Comparison of ENCODE assay signal across 15 cellular contexts in the genomic region with DNA sequence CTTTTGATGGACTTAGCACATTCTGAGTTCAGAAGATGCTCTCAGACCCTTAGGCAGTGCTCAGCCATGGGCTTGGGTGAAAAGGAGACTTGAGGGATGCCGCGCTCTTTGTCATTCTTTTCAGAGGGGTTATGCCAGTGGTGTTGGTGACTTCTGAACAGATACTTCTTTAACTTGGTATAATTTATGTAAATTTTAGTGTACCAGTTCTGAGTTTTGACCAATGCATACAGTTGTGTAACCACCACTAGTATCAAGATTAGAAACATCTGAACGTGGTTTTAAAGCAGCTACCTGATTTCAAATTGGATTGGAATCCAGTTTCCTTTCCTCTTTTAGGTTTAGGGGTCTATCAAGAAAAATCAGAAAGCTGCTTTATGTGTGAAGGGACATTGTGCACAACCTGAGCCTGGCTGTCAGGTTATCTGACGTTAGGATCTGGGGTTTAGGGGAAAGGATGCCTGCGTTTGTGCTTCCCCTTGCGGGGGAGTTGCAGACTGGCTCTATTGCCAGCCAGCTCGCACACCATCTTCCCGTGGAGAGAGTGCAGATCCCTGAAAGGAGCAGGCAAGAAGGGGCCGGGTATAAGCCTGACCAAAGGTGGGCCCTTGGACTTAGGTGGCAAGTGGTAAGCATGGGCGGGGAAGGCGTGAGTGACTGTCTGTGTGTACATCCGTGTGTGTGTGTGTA. TPM values are rescaled to one million over a fixed set of nuclear protein-coding genes. Genes with fewer than 3 reads are reported as not detected.
DNase-seq lines count a peak whose midpoint lies in the region; ATAC-seq, FAIRE-seq and TF ChIP-seq lines count a peak whose summit lies in the region.
"Had no signal": no experiment of that assay in that cellular context is flagged by ENCODE, and none has a peak within 500 bp of the region (broad histone marks: within the 10 kb centered on the region; RNA-seq: fewer than 3 reads in every experiment).

No MANE protein-coding gene starts in this region.

- ATAC-seq in right cardiac atrium (no peak), Right ventricle myocardium superior (ENCODE audit: poor library complexity) (no peak), HG03442 (IDR thresholded peaks at IDR 0.05; ENCODE audit: unreplicated experiment) (peak; percentile 38), K562 (peak; percentile 41)

- POLR2A ChIA-PET in K562 (lab: Yijun Ruan, JAX) = interaction anchor here (1.4 kb wide), 1 partner anchor 10 kb away, joined by 5 read pairs; no protein-coding TSS in a partner anchor

- H2BK15ac ChIP-seq in neuronal stem cell (ENCODE audit: low read length) = no peak overlapping the region

- no peak overlapping the region for H3K18ac ChIP-seq in neuronal stem cell (ENCODE audit: low read length)

- peak overlapping the region in 1 of 2 experiments; percentile 50; a peak in 1 of 4 replicates for H3K9ac ChIP-seq in K562 (ENCODE audit: insufficient read depth in 1 of 2, low read depth in 2 of 2, low read length in 2 of 2)
- no peak overlapping the region for H3K9ac ChIP-seq in neuronal stem cell (ENCODE audit: low read depth, low read length, poor library complexity)

- H3K4me3 ChIP-seq in right cardiac atrium (ENCODE audit: low read length) (no peak overlapping the region), K562 (no peak overlapping the region), neuronal stem cell (ENCODE audit: low read length in 2 of 2) (no peak overlapping the region)

- no peak overlapping the region for H2BK120ac ChIP-seq in neuronal stem cell (ENCODE audit: low read depth, low read length)

- peaks cover 5% of the 10 kb centered on the region for H3K9me3 Mint-ChIP-seq in type B pancreatic cell

- no peak overlapping the region for H3K23ac ChIP-seq in neuronal stem cell (ENCODE audit: low read depth, low read length, poor library complexity)

- peaks cover 8% of the 10 kb centered on the region for H3K79me1 ChIP-seq in neuronal stem cell (ENCODE audit: low read depth, low read length)

- peaks cover 43% of the 10 kb centered on the region for H3K4me1 Mint-ChIP-seq in type B pancreatic cell (ENCODE audit: unreplicated experiment)

- H3K27ac ChIP-seq in right cardiac atrium (ENCODE audit: low read length) (peak overlapping the region; percentile 3), K562 (ENCODE audit: extremely low read depth, low read depth, low read length) (no peak overlapping the region), neuronal stem cell (replicated peaks; ENCODE audit: low read length) (no peak overlapping the region), substantia nigra (ENCODE audit: low read depth, low read length, poor library complexity, severe bottlenecking) (no peak overlapping the region)
- H3K27ac ChIP-seq: brain microvascular endothelial cell had no signal

- peaks cover 25% of the 10 kb centered on the region for H3K36me3 Mint-ChIP-seq in type B pancreatic cell

- no peak for DNase-seq in right cardiac atrium
- no peak for DNase-seq in Right ventricle myocardium superior
- peak in 3 of 4 experiments; percentile 14 to 20 (median 20) for DNase-seq in K562 (ENCODE audit: extremely low read depth in 1 of 4, low spot score in 3 of 4)
- no peak for DNase-seq in type B pancreatic cell (ENCODE audit: extremely low spot score, unreplicated experiment)
- no peak for DNase-seq in neuronal stem cell (ENCODE audit: low spot score)
- no peak for DNase-seq in substantia nigra (lab: John Stamatoyannopoulos, UW)
- DNase-seq in NCI-H146 treated with DMSO at 0.1 percent for 48 hours (lab: John Stamatoyannopoulos, UW; ENCODE audit: unreplicated experiment) = no peak
- DNase-seq: activated T-cell treated with anti-CD3 and anti-CD28 coated beads, Interleukin-2, amount 50 U/mL, for 48 hours; brain microvascular endothelial cell; DMS79; head of caudate nucleus; NCI-H187; NCI-H82; occipital lobe had no signal

- H4K91ac ChIP-seq in neuronal stem cell (ENCODE audit: low read depth, low read length, poor library complexity) = no peak overlapping the region

- peak overlapping the region; percentile 54 for H3K27ac Mint-ChIP-seq in type B pancreatic cell

- peak in 1 of 3 experiments; percentile 1; a peak in 1 of 6 replicates for TF ChIP-seq CTCF in K562 (IDR thresholded peaks at IDR 0.05 in 2 of 3, conservative IDR thresholded peaks at IDR 0.05 in 1 of 3; ENCODE audit: insufficient read depth in 2 of 3, low read depth in 1 of 3, low read length in 3 of 3)
- TF ChIP-seq CTCF in type B pancreatic cell (conservative IDR thresholded peaks at IDR 0.05) = no peak

- BruUV-seq in K562 (replicated peaks; lab: Mats Ljungman, UMichigan) = no TSS peak

- no peaks in the 10 kb centered on the region for H3K27me3 Mint-ChIP-seq in type B pancreatic cell

- WGBS in right cardiac atrium = 59% methylated on average over 12 of the region's 12 CpGs
- WGBS in K562 (ENCODE audit: insufficient coverage, low coverage, missing lambda C conversion rate) = 35% methylated on average over 12 of the region's 12 CpGs
- WGBS in neuronal stem cell (ENCODE audit: extremely low coverage in 2 of 2, insufficient read length in 2 of 2, insufficient replicate concordance in 1 of 2), 2 donors = no CpG with 5 or more reads among the region's 12 CpGs

- no peak for TF ChIP-seq POLR2A in K562 (conservative IDR thresholded peaks at IDR 0.05)

- no peaks in the 10 kb centered on the region for H3K27me3 ChIP-seq in right cardiac atrium (ENCODE audit: control insufficient read depth, insufficient read depth)
- no peaks in the 10 kb centered on the region for H3K27me3 ChIP-seq in K562 (ENCODE audit: control insufficient read depth in 2 of 2, insufficient read depth in 2 of 2, low read length in 2 of 2)
- no peaks in the 10 kb centered on the region for H3K27me3 ChIP-seq in neuronal stem cell (ENCODE audit: control insufficient read depth in 3 of 3, insufficient read depth in 3 of 3, low read depth in 1 of 3, low read length in 3 of 3)
- H3K27me3 ChIP-seq: brain microvascular endothelial cell had no signal

- H4K8ac ChIP-seq in neuronal stem cell (ENCODE audit: low read depth, low read length) = no peak overlapping the region

- H3K14ac ChIP-seq in neuronal stem cell (ENCODE audit: low read length) = no peak overlapping the region

- H2AFZ ChIP-seq in K562 (ENCODE audit: low read depth, low read length) (no peak overlapping the region), neuronal stem cell (ENCODE audit: low read length) (no peak overlapping the region)

- H4K20me1 ChIP-seq in K562 (replicated peaks; ENCODE audit: control insufficient read depth, insufficient read depth, low read length) = peaks cover 23% of the 10 kb centered on the region

- peaks cover 8% of the 10 kb centered on the region; the same call in 2 of the 3 replicates for H3K36me3 ChIP-seq in K562 (ENCODE audit: control insufficient read depth, insufficient read depth, low read length)
- peaks cover 0 to 25% of the 10 kb centered on the region in 2 donors for H3K36me3 ChIP-seq in neuronal stem cell (replicated peaks in 1 of 2; ENCODE audit: control insufficient read depth in 2 of 2, insufficient read depth in 2 of 2, low read length in 2 of 2)
- H3K36me3 ChIP-seq: brain microvascular endothelial cell had no signal

- intact Hi-C loops in right cardiac atrium (cut with DNase I) (no loop called here), Right ventricle myocardium superior (cut with DNase I) (no loop called here), K562 (cut with micrococcal nuclease) (no loop called here)

- no peak overlapping the region for H2BK12ac ChIP-seq in neuronal stem cell (ENCODE audit: low read length)

- in situ Hi-C loops in K562 (cut with MboI) = no loop called here

- H3K4me3 Mint-ChIP-seq in type B pancreatic cell = no peak overlapping the region

- H3K9me1 ChIP-seq in K562 (ENCODE audit: control insufficient read depth, insufficient read depth, low read length) = no peaks in the 10 kb centered on the region

- no peak overlapping the region for H2AK5ac ChIP-seq in neuronal stem cell (ENCODE audit: low read depth, low read length)

- peaks cover 97% of the 10 kb centered on the region for H3K79me2 ChIP-seq in K562 (ENCODE audit: control insufficient read depth, insufficient read depth, low read length)

- no peak for FAIRE-seq in K562 (lab: Jason Lieb, UNC)

- TF ChIP-seq EP300 in K562 (IDR thresholded peaks at IDR 0.05; ENCODE audit: low read length) = no peak

- no peak overlapping the region for H2BK5ac ChIP-seq in neuronal stem cell (ENCODE audit: low read length)

- H3K4me2 ChIP-seq in K562 (ENCODE audit: insufficient read depth, low read length) (peak overlapping the region; percentile 10; the same call in 1 of the 2 replicates), neuronal stem cell (ENCODE audit: insufficient read depth, low read length, poor library complexity, severe bottlenecking) (no peak overlapping the region)

- CTCF ChIA-PET in K562 (lab: Yijun Ruan, JAX; ENCODE audit: low intra/inter-chr PET ratio) = no interaction called here

- H3K4me1 ChIP-seq in right cardiac atrium (ENCODE audit: control insufficient read depth, insufficient read depth, low read length) (peaks cover 2% of the 10 kb centered on the region), K562 (replicated peaks in 1 of 2; ENCODE audit: control insufficient read depth in 2 of 2, insufficient read depth in 2 of 2, low read length in 2 of 2) (peaks cover 7 to 32% of the 10 kb centered on the region in 2 experiments), neuronal stem cell (ENCODE audit: control insufficient read depth in 2 of 2, insufficient read depth in 1 of 2, low read depth in 1 of 2, low read length in 2 of 2) (peaks cover 0 to 3% of the 10 kb centered on the region in 2 donors)

- no peak overlapping the region for H3K4ac ChIP-seq in neuronal stem cell (ENCODE audit: low read length)

- H3K9me3 ChIP-seq in right cardiac atrium (ENCODE audit: control insufficient read depth, low read length) = no peaks in the 10 kb centered on the region
- H3K9me3 ChIP-seq in K562 (replicated peaks; ENCODE audit: control insufficient read depth, insufficient read depth, low read depth, low read length) = no peaks in the 10 kb centered on the region
- peaks cover 0 to 8% of the 10 kb centered on the region in 2 donors for H3K9me3 ChIP-seq in neuronal stem cell (replicated peaks in 1 of 2; ENCODE audit: control insufficient read depth in 2 of 2, insufficient read depth in 1 of 2, low read depth in 1 of 2, low read length in 2 of 2)

- TF ChIP-seq RAD21 in K562 (CRISPR knock-in tag; conservative IDR thresholded peaks at IDR 0.05 in 1 of 2, IDR thresholded peaks at IDR 0.05 in 1 of 2) = no peak

RNA-seq across cellular contexts. Expression of a gene that starts 19.0 kb away (rescaled TPM):
- 10 to 100 TPM; 51.8 to 62.8 (median 55.9) TPM for total RNA-seq in right cardiac atrium
- 44.7 TPM for polyA plus RNA-seq in right cardiac atrium
- 53.3 TPM for total RNA-seq in Right ventricle myocardium superior
- 13.0 and 19.7 TPM in 2 replicates for total RNA-seq in K562 (2011; cell fraction: chromatin; rRNA removed; ENCODE audit: low replicate concordance)
- total RNA-seq in K562 (2011; cell fraction: nucleolus; rRNA removed) = 12.6 and 13.3 TPM in 2 replicates
- total RNA-seq in K562 (2011; cell fraction: nucleoplasm; rRNA removed) = 16.6 and 20.2 TPM in 2 replicates
- 158 and 164 TPM in 2 replicates for total RNA-seq in K562 (2014; rRNA removed)
- 193 and 211 TPM in 2 replicates for total RNA-seq in K562 (2014; rRNA removed; fragmentation: Illumina TruSeq; extraction: Trizol)
- 179 and 192 TPM in 2 replicates for total RNA-seq in K562 (2015; rRNA removed; fragmentation: Illumina TruSeq; extraction: Trizol)
- total RNA-seq in K562 (2021) = 150 and 152 TPM in 2 replicates
- polyA plus RNA-seq in K562 (2011; rRNA removed) = 75.5 and 111 TPM in 2 replicates
- 63.9 and 64.3 TPM in 2 replicates for polyA plus RNA-seq in K562 (2011; cell fraction: cytosol; rRNA removed)
- polyA plus RNA-seq in K562 (2011; cell fraction: nucleus; rRNA removed) = 27.6 and 33.3 TPM in 2 replicates
- polyA plus RNA-seq in K562 (2012) = 98.5 and 157 TPM in 2 replicates
- polyA plus RNA-seq in K562 (2014; fragmentation: Illumina TruSeq; extraction: Trizol) = 181 and 193 TPM in 2 replicates
- polyA plus RNA-seq in K562 (2014; fragmentation: Nextera tagmentation; extraction: Ambion mirVana) = 10 to 100 TPM; 71.1 to 98.5 TPM
- 133 TPM in 2 replicates for polyA plus RNA-seq in K562 (2014; rRNA removed)
- 95.3 and 96.0 TPM in 2 replicates for polyA minus RNA-seq in K562 (2011; rRNA and poly(A)+ RNA removed)
- polyA minus RNA-seq in K562 (2011; cell fraction: cytosol; rRNA and poly(A)+ RNA removed) = 81.9 and 89.6 TPM in 2 replicates
- 11.8 and 20.5 TPM in 2 replicates for polyA minus RNA-seq in K562 (2011; cell fraction: nucleus; rRNA and poly(A)+ RNA removed)
- total RNA-seq in type B pancreatic cell (ENCODE audit: low replicate concordance) = 138 and 277 TPM in 2 replicates
- 95.7 TPM for polyA plus RNA-seq in neuronal stem cell (2013, experiment 1 of 2)
- polyA plus RNA-seq in neuronal stem cell (2013, experiment 2 of 2) = 97.5 TPM

Comparison
In these comparisons a context has a peak if more than half of its experiments do, and no peak if none do; other contexts are left out.
1. ATAC-seq: peak in HG03442 (single experiment) and K562 (single experiment); none in right cardiac atrium (0 of 2) and Right ventricle myocardium superior (single experiment).
2. DNase-seq: peak in K562 (3 of 4); none in right cardiac atrium (0 of 3), Right ventricle myocardium superior (single experiment), type B pancreatic cell (single experiment), neuronal stem cell (single experiment), substantia nigra (0 of 49) and NCI-H146 treated with DMSO at 0.1 percent for 48 hours (single experiment).